10 cellular contexts compared by ENCODE assay signal in the genomic region with DNA sequence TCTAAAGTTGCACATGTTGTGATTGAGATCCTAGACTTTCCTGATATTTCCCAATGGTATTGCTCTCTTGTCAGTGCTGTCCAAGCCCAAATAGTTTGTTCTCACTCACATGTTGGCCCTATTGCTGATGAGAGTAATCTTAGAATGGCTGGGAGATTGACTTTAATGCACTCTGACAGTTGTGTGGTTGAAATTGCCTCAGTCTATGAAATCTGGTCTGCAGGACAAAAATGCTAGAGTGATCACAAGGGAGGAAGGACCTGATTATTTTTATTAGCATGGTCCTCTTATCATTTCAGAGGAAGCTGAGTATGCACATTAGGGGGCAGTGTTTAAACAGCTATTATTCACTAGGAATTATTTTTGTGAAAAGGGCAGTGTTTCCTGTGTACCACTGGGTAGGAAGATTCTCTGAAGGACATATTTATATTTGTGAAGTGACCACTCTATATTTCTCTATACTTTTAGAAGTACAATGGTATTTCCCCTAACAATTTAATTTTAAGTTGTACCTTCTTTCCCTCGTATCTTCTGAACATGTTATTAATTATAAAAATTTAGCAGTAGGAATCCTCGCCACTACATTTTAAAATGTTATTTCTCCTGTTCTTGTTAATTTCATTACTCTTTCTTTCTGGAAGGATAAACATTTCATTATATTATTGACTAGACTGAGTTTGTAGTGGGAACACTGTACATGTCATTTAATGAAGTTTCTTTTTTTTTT.
DNase-seq lines count a peak whose midpoint lies in the region; ATAC-seq and TF ChIP-seq lines count a peak whose summit lies in the region.
"Had no signal": no experiment of that assay in that cellular context is flagged by ENCODE, and none has a peak within 500 bp of the region (broad histone marks: within the 10 kb centered on the region; RNA-seq: fewer than 3 reads in every experiment).

No MANE protein-coding gene starts in this region.

- no peaks in the 10 kb centered on the region for H3K27me3 Mint-ChIP-seq in neural crest cell (ENCODE audit: low read depth)

- intact Hi-C loops in colonic mucosa (cut with DNase I): no loop called here
- intact Hi-C loops in uterus (cut with DNase I; ENCODE audit: low total_unique reads): no loop called here

- peaks cover 12% of the 10 kb centered on the region for H3K4me1 Mint-ChIP-seq in neural crest cell
- H3K4me1 Mint-ChIP-seq: activated B cell treated with CpG ODN at 0.5 μM for 24 hours had no signal

- H3K9me3 Mint-ChIP-seq in neural crest cell: no peaks in the 10 kb centered on the region
- H3K9me3 Mint-ChIP-seq: activated B cell treated with CpG ODN at 0.5 μM for 24 hours had no signal

- no peaks in the 10 kb centered on the region for H3K27me3 ChIP-seq in colonic mucosa
- no peaks in the 10 kb centered on the region for H3K27me3 ChIP-seq in uterus
- H3K27me3 ChIP-seq: upper lobe of left lung had no signal

- no peak overlapping the region for H3K27ac Mint-ChIP-seq in neural crest cell (ENCODE audit: unreplicated experiment)
- H3K27ac Mint-ChIP-seq: activated B cell treated with CpG ODN at 0.5 μM for 24 hours had no signal

- H3K9me3 ChIP-seq in colonic mucosa (no peaks in the 10 kb centered on the region), uterus (no peaks in the 10 kb centered on the region)
- H3K9me3 ChIP-seq: upper lobe of left lung had no signal

- H3K27ac ChIP-seq in colonic mucosa: no peak overlapping the region
- H3K27ac ChIP-seq in uterus: no peak overlapping the region
- H3K27ac ChIP-seq: upper lobe of left lung had no signal

- TF ChIP-seq CTCF in neural crest cell (conservative IDR thresholded peaks at IDR 0.05) (peak; percentile 50), colonic mucosa (IDR thresholded peaks at IDR 0.05) (no peak), uterus (IDR thresholded peaks at IDR 0.05) (peak in 2 of 4 experiments; percentile 16 to 20)

- DNase-seq in GM03348 (ENCODE audit: low spot score) (peak; percentile 70), NAMALWA (ENCODE audit: low spot score) (peak; percentile 49), dedifferentiated amniotic fluid mesenchymal stem cell (ENCODE audit: extremely low spot score) (peak; percentile 90), neural crest cell (ENCODE audit: low read depth, low spot score) (no peak), putamen (ENCODE audit: low spot score) (no peak), colonic mucosa (no peak), uterus (no peak)
- DNase-seq: activated B cell treated with CpG ODN at 0.5 μM for 24 hours, upper lobe of left lung had no signal

- H3K4me3 ChIP-seq in colonic mucosa (no peak overlapping the region), uterus (no peak overlapping the region)
- H3K4me3 ChIP-seq: upper lobe of left lung had no signal

- H3K36me3 ChIP-seq in colonic mucosa (no peaks in the 10 kb centered on the region), uterus (no peaks in the 10 kb centered on the region)
- H3K36me3 ChIP-seq: upper lobe of left lung had no signal

- ATAC-seq in HG03520 (IDR thresholded peaks at IDR 0.05; ENCODE audit: unreplicated experiment): no peak

- no peaks in the 10 kb centered on the region for H3K36me3 Mint-ChIP-seq in neural crest cell (ENCODE audit: low read depth)

- H3K4me1 ChIP-seq in colonic mucosa (no peaks in the 10 kb centered on the region), uterus (no peaks in the 10 kb centered on the region)
- H3K4me1 ChIP-seq: upper lobe of left lung had no signal

- no peak for TF ChIP-seq POLR2A in uterus (IDR thresholded peaks at IDR 0.05)

- no peak overlapping the region for H3K9ac ChIP-seq in colonic mucosa (ENCODE audit: low read depth in 2 of 2, low read length in 2 of 2)

- H3K4me3 Mint-ChIP-seq in neural crest cell: no peak overlapping the region
- H3K4me3 Mint-ChIP-seq: activated B cell treated with CpG ODN at 0.5 μM for 24 hours had no signal

Comparison
In these comparisons a context has a peak if more than half of its experiments do, and no peak if none do; other contexts are left out.
1. DNase-seq: peak in GM03348 (single experiment), NAMALWA (single experiment) and dedifferentiated amniotic fluid mesenchymal stem cell (single experiment); none in neural crest cell (single experiment), putamen (single experiment), colonic mucosa (single experiment) and uterus (0 of 2).